ENCODE assay signal across 1 cellular context in genomic region chr7:36763084-36763807, GRCh38.
TF ChIP-seq lines count a peak whose summit lies in the region.

No MANE protein-coding gene starts in this region.

TF ChIP-seq in GM23338, 12 proteins besides CTCF, POLR2A, EP300 and RAD21 (continued from another document):
- TF ChIP-seq NANOG (IDR thresholded peaks at IDR 0.05; ENCODE audit: borderline replicate concordance) (no peak), POLR2AphosphoS5 (IDR thresholded peaks at IDR 0.05; ENCODE audit: low read depth) (no peak), ZNF462 (CRISPR knock-in tag; IDR thresholded peaks at IDR 0.05) (no peak), CREB1 (CRISPR knock-in tag; IDR thresholded peaks at IDR 0.05; ENCODE audit: low read depth) (no peak), ETS1 (IDR thresholded peaks at IDR 0.05) (no peak)
